18 cellular contexts compared by ENCODE assay signal in genomic region chr11:12625438-12626071, GRCh38. TPM values are rescaled to one million over a fixed set of nuclear protein-coding genes. Genes with fewer than 3 reads are reported as not detected.
DNase-seq lines count a peak whose midpoint lies in the region; TF ChIP-seq lines count a peak whose summit lies in the region.
"Had no signal": no experiment of that assay in that cellular context is flagged by ENCODE, and none has a peak within 500 bp of the region (broad histone marks: within the 10 kb centered on the region; RNA-seq: fewer than 3 reads in every experiment).

No MANE protein-coding gene starts in this region.

- H3K4me1 Mint-ChIP-seq in type B pancreatic cell (ENCODE audit: unreplicated experiment): no peaks in the 10 kb centered on the region
- H3K4me1 Mint-ChIP-seq: nephron, T-cell had no signal

- no peak for TF ChIP-seq CTCF in epithelial cell of esophagus (IDR thresholded peaks at IDR 0.05; ENCODE audit: insufficient read depth, low read depth, low read length, missing control alignments)
- no peak for TF ChIP-seq CTCF in GM13976 (IDR thresholded peaks at IDR 0.05; ENCODE audit: borderline replicate concordance, control extremely low read depth, extremely low read depth, insufficient read depth, missing control alignments)
- TF ChIP-seq CTCF in type B pancreatic cell (conservative IDR thresholded peaks at IDR 0.05): no peak

- no peak overlapping the region for H3K4me3 Mint-ChIP-seq in type B pancreatic cell
- H3K4me3 Mint-ChIP-seq: dendritic cell treated with granulocyte-macrophage colony-stimulating factor and Interleukin-4, amounts not matched to agents 40 ng/mL and 50 ng/mL, for 4 days; nephron; T-cell had no signal

- H3K9me3 Mint-ChIP-seq in type B pancreatic cell: peaks cover 15% of the 10 kb centered on the region

- in situ Hi-C loops in GM13976 (cut with MboI; ENCODE audit: low sequenced_read_pairs, unreplicated experiment): no loop called here

- H3K4me3 ChIP-seq in SJSA1: no peak overlapping the region
- H3K4me3 ChIP-seq in epithelial cell of esophagus (ENCODE audit: low read length): no peak overlapping the region
- H3K4me3 ChIP-seq: thoracic aorta had no signal

- peak overlapping the region; percentile 75 for H3K27ac ChIP-seq in SJSA1
- H3K27ac ChIP-seq: thoracic aorta had no signal

- H3K36me3 ChIP-seq in SJSA1: no peaks in the 10 kb centered on the region
- H3K36me3 ChIP-seq: thoracic aorta had no signal

- peaks cover 20% of the 10 kb centered on the region for H3K4me1 ChIP-seq in SJSA1 (replicated peaks)

- no peaks in the 10 kb centered on the region for H3K27me3 Mint-ChIP-seq in type B pancreatic cell
- H3K27me3 Mint-ChIP-seq: dendritic cell treated with granulocyte-macrophage colony-stimulating factor and Interleukin-4, amounts not matched to agents 40 ng/mL and 50 ng/mL, for 4 days had no signal

- no peaks in the 10 kb centered on the region for H3K27me3 ChIP-seq in SJSA1 (replicated peaks)

- H3K36me3 Mint-ChIP-seq in type B pancreatic cell: peaks cover 3% of the 10 kb centered on the region
- H3K36me3 Mint-ChIP-seq: T-cell had no signal

- H3K9me3 ChIP-seq in SJSA1 (replicated peaks): peaks cover 3% of the 10 kb centered on the region; the same call in 1 of the 2 replicates

- no peak overlapping the region for H3K27ac Mint-ChIP-seq in type B pancreatic cell
- H3K27ac Mint-ChIP-seq: dendritic cell treated with granulocyte-macrophage colony-stimulating factor and Interleukin-4, amounts not matched to agents 40 ng/mL and 50 ng/mL, for 4 days; nephron; T-cell had no signal

- DNase-seq in NOMO-1 treated with DMSO at 0.1 percent for 48 hours (lab: John Stamatoyannopoulos, UW; ENCODE audit: unreplicated experiment) (peak; percentile 61), NOMO-1 treated with dmso at 0.1 percent for 144 hours (lab: John Stamatoyannopoulos, UW; ENCODE audit: unreplicated experiment) (no peak), SJSA1 (ENCODE audit: low read depth in 1 of 2, low spot score in 2 of 2) (peak; percentile 44 to 47), epithelial cell of esophagus (ENCODE audit: low read depth) (peak; percentile 50), stromal cell of bone marrow (ENCODE audit: low read depth) (peak; percentile 72), GM13976 (ENCODE audit: low spot score) (no peak), type B pancreatic cell (ENCODE audit: extremely low spot score, unreplicated experiment) (no peak), DMS 273 treated with DMSO at 0.1 percent for 48 hours (lab: John Stamatoyannopoulos, UW) (no peak)
- DNase-seq: 8988T; activated CD4-positive, alpha-beta T cell treated with anti-CD3 and anti-CD28 coated beads, Interleukin-2, amount 50 U/mL, for 4 hours; DMS153; left ventricle myocardium superior; NCI-H2081 treated with DMSO at 0.1 percent for 48 hours; NK-92 treated with Interleukin-12 subunit alpha and Interleukin-12 subunit beta, amount 100 ng/mL, for 24 hours; T-cell had no signal

RNA-seq across cellular contexts. Expression of gene TEAD1, which starts 48.7 kb away (rescaled TPM):
- 77.0 and 123 TPM in 2 replicates for total RNA-seq in SJSA1 (2014; rRNA removed; shearing (Covaris generic))
- 91.8 and 99.3 TPM in 2 replicates for total RNA-seq in type B pancreatic cell (ENCODE audit: low replicate concordance)

Comparison
In these comparisons a context has a peak if more than half of its experiments do, and no peak if none do; other contexts are left out.
1. DNase-seq: peak in NOMO-1 treated with DMSO at 0.1 percent for 48 hours (single experiment), SJSA1 (2 of 2), epithelial cell of esophagus (single experiment) and stromal cell of bone marrow (single experiment); none in NOMO-1 treated with dmso at 0.1 percent for 144 hours (single experiment), GM13976 (single experiment), type B pancreatic cell (single experiment) and DMS 273 treated with DMSO at 0.1 percent for 48 hours (single experiment).